In genomic region chr10:69179089-69179742, GRCh38 we compare ENCODE assay signal across 8 cellular contexts. TPM values are rescaled to one million over a fixed set of nuclear protein-coding genes. Genes with fewer than 3 reads are reported as not detected.
A peak's percentile ranks its signal among the peaks of the same experiment; 100 is the strongest.
DNase-seq lines count a peak whose midpoint lies in the region; ATAC-seq, FAIRE-seq and TF ChIP-seq lines count a peak whose summit lies in the region.

No MANE protein-coding gene starts in this region.

- peak overlapping the region; percentile 99 for H2AFZ ChIP-seq in GM12878 (ENCODE audit: control insufficient read depth, low read depth, low read length)

- no peaks in the 10 kb centered on the region for H3K36me3 ChIP-seq in GM12878 (ENCODE audit: control insufficient read depth in 2 of 2, insufficient read depth in 2 of 2, low read length in 1 of 2)

- peak overlapping the region; percentile 86 for H3K4me3 ChIP-seq in GM12878

- FAIRE-seq in GM12878 (lab: Jason Lieb, UNC), result no peak

- 25% methylated on average over 21 of the region's 21 CpGs for WGBS in GM12878 (ENCODE audit: insufficient coverage, insufficient replicate concordance, low lambda C conversion rate, missing lambda C conversion rate)

- ATAC-seq in HG03066 (IDR thresholded peaks at IDR 0.05; ENCODE audit: low read depth, unreplicated experiment), result peak; percentile 26
- ATAC-seq in GM12878, result peak; percentile 36
- ATAC-seq in left colon, result peak; percentile 43
- ATAC-seq in stimulated activated memory B cell treated with anti-CD40 and anti-IgM and Interleukin-4, amounts not matched to agents 10 μg/mL and 1 μg/mL and 100 μg/mL, for 72 hours, result peak; percentile 50

- no peak for TF ChIP-seq CTCF in GM12878 (IDR thresholded peaks at IDR 0.05 in 2 of 3, conservative IDR thresholded peaks at IDR 0.05 in 1 of 3; ENCODE audit: control insufficient read depth in 2 of 3, extremely low read depth in 1 of 3, insufficient read depth in 1 of 3, low read depth in 3 of 3, low read length in 3 of 3)

- H3K79me2 ChIP-seq in GM12878 (ENCODE audit: control insufficient read depth, insufficient read depth, low read length), result peaks cover 35% of the 10 kb centered on the region

- intact Hi-C loops in GM12878 (cut with micrococcal nuclease; ENCODE audit: unreplicated experiment), result no loop called here
- intact Hi-C loops in left colon (cut with DNase I, micrococcal nuclease), result no loop called here

- H3K9me3 ChIP-seq in GM12878 (replicated peaks; ENCODE audit: control insufficient read depth, insufficient read depth, low read length), result no peaks in the 10 kb centered on the region

- SMC1A ChIA-PET in GM12878 (lab: Charles Lee; ENCODE audit: uncharacterized antibody, unreplicated experiment), result interaction anchor here (1.0 to 1.7 kb wide), 3 partner anchors 21 to 174 kb away, joined by 3 to 4 read pairs (median 3); no protein-coding TSS in a partner anchor

- peaks cover 38% of the 10 kb centered on the region for H3K4me1 Mint-ChIP-seq in stimulated activated memory B cell treated with anti-CD40 and anti-IgM and Interleukin-4, amounts not matched to agents 10 μg/mL and 1 μg/mL and 100 μg/mL, for 72 hours

- peak overlapping the region; percentile 95 for H3K4me3 Mint-ChIP-seq in stimulated activated memory B cell treated with anti-CD40 and anti-IgM and Interleukin-4, amounts not matched to agents 10 μg/mL and 1 μg/mL and 100 μg/mL, for 72 hours

- H3K27ac ChIP-seq in GM12878 (ENCODE audit: control insufficient read depth, insufficient read depth), result peak overlapping the region; percentile 98

- DNase-seq in SIG-M5 treated with dmso at 0.1 percent for 504 hours (lab: John Stamatoyannopoulos, UW; ENCODE audit: unreplicated experiment) (peak; percentile 75), SIG-M5 (lab: John Stamatoyannopoulos, UW) (no peak), SW480 (ENCODE audit: low spot score) (peak; percentile 77), GM12878 (ENCODE audit: low read depth, low spot score) (no peak), left colon (peak; percentile 23 to 26), cerebellar nuclear complex (lab: John Stamatoyannopoulos, UW) (no peak)

- no peaks in the 10 kb centered on the region for H3K9me3 Mint-ChIP-seq in stimulated activated memory B cell treated with anti-CD40 and anti-IgM and Interleukin-4, amounts not matched to agents 10 μg/mL and 1 μg/mL and 100 μg/mL, for 72 hours

- no peaks in the 10 kb centered on the region for H4K20me1 ChIP-seq in GM12878 (ENCODE audit: control insufficient read depth, insufficient read depth)

- peaks cover 4% of the 10 kb centered on the region; the same call in 1 of the 2 replicates for H3K4me1 ChIP-seq in GM12878 (ENCODE audit: control insufficient read depth, insufficient read depth, low read length)

- CTCF ChIA-PET in GM12878 (lab: Yijun Ruan, JAX), result no interaction called here

- in situ Hi-C loops in GM12878 (cut with MboI), result no loop called here

- TSS peak; percentile 98 for BruUV-seq in GM12878 (replicated peaks; lab: Mats Ljungman, UMichigan)

- POLR2A ChIA-PET in GM12878 (lab: Charles Lee), result no interaction called here

- no peaks in the 10 kb centered on the region for H3K27me3 Mint-ChIP-seq in stimulated activated memory B cell treated with anti-CD40 and anti-IgM and Interleukin-4, amounts not matched to agents 10 μg/mL and 1 μg/mL and 100 μg/mL, for 72 hours

- H3K27ac Mint-ChIP-seq in stimulated activated memory B cell treated with anti-CD40 and anti-IgM and Interleukin-4, amounts not matched to agents 10 μg/mL and 1 μg/mL and 100 μg/mL, for 72 hours, result peak overlapping the region; percentile 100

- peak overlapping the region; percentile 82 for H3K4me2 ChIP-seq in GM12878 (ENCODE audit: control insufficient read depth, insufficient read depth)

- H3K36me3 Mint-ChIP-seq in stimulated activated memory B cell treated with anti-CD40 and anti-IgM and Interleukin-4, amounts not matched to agents 10 μg/mL and 1 μg/mL and 100 μg/mL, for 72 hours, result peaks cover 7% of the 10 kb centered on the region

- H3K27me3 ChIP-seq in GM12878 (replicated peaks in 1 of 2; ENCODE audit: control insufficient read depth in 2 of 2, insufficient read depth in 2 of 2, low read length in 1 of 2), result no peaks in the 10 kb centered on the region

- no peak for TF ChIP-seq EP300 in GM12878 (IDR thresholded peaks at IDR 0.05; ENCODE audit: borderline replicate concordance in 1 of 2, control insufficient read depth in 1 of 2, low read depth in 2 of 2, low read length in 2 of 2)

- RAD21 ChIA-PET in GM12878 (lab: Charles Lee; ENCODE audit: unreplicated experiment), result no interaction called here

- peak overlapping the region; percentile 97 for H3K9ac ChIP-seq in GM12878 (ENCODE audit: control insufficient read depth, insufficient read depth, low read length)

- TF ChIP-seq POLR2A in GM12878 (IDR thresholded peaks at IDR 0.05; ENCODE audit: low read depth, low read length), result no peak

- TF ChIP-seq RAD21 in GM12878 (IDR thresholded peaks at IDR 0.05; ENCODE audit: insufficient read depth, low read depth, low read length), result no peak

TF ChIP-seq in GM12878, 131 proteins besides CTCF, POLR2A, EP300 and RAD21 (continues in another document):
- no peak for TF ChIP-seq CBFB (IDR thresholded peaks at IDR 0.05; ENCODE audit: low read depth)
- TF ChIP-seq IKZF1 (conservative IDR thresholded peaks at IDR 0.05), result no peak
- peak; percentile 81 for TF ChIP-seq CREB1 (IDR thresholded peaks at IDR 0.05; ENCODE audit: low read depth)
- TF ChIP-seq TCF7 (IDR thresholded peaks at IDR 0.05; ENCODE audit: borderline replicate concordance), result 0 out of 2 replicates have a peak, but pooled peaks have one; percentile 16
- TF ChIP-seq SUPT20H (IDR thresholded peaks at IDR 0.05; ENCODE audit: borderline replicate concordance, control insufficient read depth, low read depth, low read length), result no peak
- TF ChIP-seq BHLHE40 (IDR thresholded peaks at IDR 0.05; ENCODE audit: borderline replicate concordance in 1 of 2, low read depth in 2 of 2, low read length in 1 of 2), result no peak
- TF ChIP-seq TAF1 (IDR thresholded peaks at IDR 0.05; ENCODE audit: borderline replicate concordance, low read depth, low read length), result no peak
- peak; percentile 48; the same call in 1 of the 2 replicates for TF ChIP-seq CREM (IDR thresholded peaks at IDR 0.05; ENCODE audit: low read depth)

RNA-seq across cellular contexts. Expression of gene SUPV3L1, which starts 0.8 kb away (rescaled TPM):
- 45.7 and 45.8 TPM in 2 replicates for total RNA-seq in GM12878 (2013; cell fraction: nucleolus; rRNA removed)
- total RNA-seq in GM12878 (2014; rRNA removed), result 23.7 and 28.9 TPM in 2 replicates
- total RNA-seq in GM12878 (2014; rRNA removed; fragmentation: Illumina TruSeq; extraction: Trizol), result 35.4 and 37.0 TPM in 2 replicates
- 35.7 and 48.9 TPM in 2 replicates for total RNA-seq in GM12878 (2021)
- polyA plus RNA-seq in GM12878 (2011; ENCODE audit: low read depth), result 26.3 TPM
- 56.2 and 57.5 TPM in 2 replicates for polyA plus RNA-seq in GM12878 (2011; rRNA removed)
- polyA plus RNA-seq in GM12878 (2011; cell fraction: cytosol; rRNA removed), result 33.0 and 50.0 TPM in 2 replicates
- 51.6 and 53.3 TPM in 2 replicates for polyA plus RNA-seq in GM12878 (2011; cell fraction: nucleus; rRNA removed)
- polyA plus RNA-seq in GM12878 (2012), result 20.9 and 27.9 TPM in 2 replicates
- 54.0 and 66.1 TPM in 2 replicates for polyA plus RNA-seq in GM12878 (2014; fragmentation: Illumina TruSeq; extraction: Trizol)
- polyA plus RNA-seq in GM12878 (2014; fragmentation: Nextera tagmentation; extraction: Ambion mirVana), result 10 to 100 TPM; 18.4 to 32.3 TPM
- 38.3 and 39.6 TPM in 2 replicates for polyA plus RNA-seq in GM12878 (2014; rRNA removed)
- polyA plus RNA-seq in GM12878 (2016; fragmentation: Nextera tagmentation; extraction: Ambion mirVana), result 10 to 100 TPM; 52.1 to 57.8 TPM
- polyA minus RNA-seq in GM12878 (2011; rRNA and poly(A)+ RNA removed), result 50.1 and 97.7 TPM in 2 replicates
- polyA minus RNA-seq in GM12878 (2011; cell fraction: cytosol; rRNA and poly(A)+ RNA removed), result 32.9 and 35.0 TPM in 2 replicates
- polyA minus RNA-seq in GM12878 (2011; cell fraction: nucleus; rRNA and poly(A)+ RNA removed), result 15.4 and 21.2 TPM in 2 replicates
- total RNA-seq in left colon, result 10 to 100 TPM; 24.3 to 30.1 TPM

RNA-seq across cellular contexts. Expression of gene HKDC1, which starts 40.9 kb away (rescaled TPM):
- 0.42 TPM in 1 of 2 replicates, not detected in the other for total RNA-seq in GM12878 (2013; cell fraction: nucleolus; rRNA removed)
- 0.34 TPM in 1 of 2 replicates, not detected in the other for total RNA-seq in GM12878 (2014; rRNA removed)
- total RNA-seq in GM12878 (2014; rRNA removed; fragmentation: Illumina TruSeq; extraction: Trizol), result 0.13 and 0.28 TPM in 2 replicates
- total RNA-seq in GM12878 (2021), result 0.13 and 0.37 TPM in 2 replicates
- polyA plus RNA-seq in GM12878 (2011; ENCODE audit: low read depth), result not detected
- polyA plus RNA-seq in GM12878 (2011; rRNA removed), result 0.04 TPM in 1 of 2 replicates, not detected in the other
- 0.10 and 0.13 TPM in 2 replicates for polyA plus RNA-seq in GM12878 (2011; cell fraction: cytosol; rRNA removed)
- 0.06 and 0.15 TPM in 2 replicates for polyA plus RNA-seq in GM12878 (2011; cell fraction: nucleus; rRNA removed)
- 0.08 TPM in 1 of 2 replicates, not detected in the other for polyA plus RNA-seq in GM12878 (2012)
- polyA plus RNA-seq in GM12878 (2014; fragmentation: Illumina TruSeq; extraction: Trizol), result 0.04 TPM in 1 of 2 replicates, not detected in the other
- not detected for polyA plus RNA-seq in GM12878 (2014; fragmentation: Nextera tagmentation; extraction: Ambion mirVana)
- polyA plus RNA-seq in GM12878 (2014; rRNA removed), result 0.11 TPM in 1 of 2 replicates, not detected in the other
- not detected for polyA plus RNA-seq in GM12878 (2016; fragmentation: Nextera tagmentation; extraction: Ambion mirVana)
- polyA minus RNA-seq in GM12878 (2011; rRNA and poly(A)+ RNA removed), result not detected in 2 replicates
- polyA minus RNA-seq in GM12878 (2011; cell fraction: cytosol; rRNA and poly(A)+ RNA removed), result not detected in 2 replicates
- not detected in 2 replicates for polyA minus RNA-seq in GM12878 (2011; cell fraction: nucleus; rRNA and poly(A)+ RNA removed)
- total RNA-seq in left colon, result 10 to 100 TPM; 24.9 to 37.8 TPM

RNA-seq across cellular contexts. Expression of gene VPS26A, which starts 55.2 kb away (rescaled TPM):
- total RNA-seq in GM12878 (2013; cell fraction: nucleolus; rRNA removed), result 6.5 and 10.8 TPM in 2 replicates
- total RNA-seq in GM12878 (2014; rRNA removed), result 17.2 and 19.2 TPM in 2 replicates
- total RNA-seq in GM12878 (2014; rRNA removed; fragmentation: Illumina TruSeq; extraction: Trizol), result 16.8 and 17.0 TPM in 2 replicates
- 26.4 and 29.0 TPM in 2 replicates for total RNA-seq in GM12878 (2021)
- polyA plus RNA-seq in GM12878 (2011; ENCODE audit: low read depth), result 10.1 TPM
- 24.7 and 44.2 TPM in 2 replicates for polyA plus RNA-seq in GM12878 (2011; rRNA removed)
- polyA plus RNA-seq in GM12878 (2011; cell fraction: cytosol; rRNA removed), result 4.7 and 5.8 TPM in 2 replicates
- polyA plus RNA-seq in GM12878 (2011; cell fraction: nucleus; rRNA removed), result 4.8 and 5.5 TPM in 2 replicates
- polyA plus RNA-seq in GM12878 (2012), result 19.2 and 25.9 TPM in 2 replicates
- 31.0 and 44.8 TPM in 2 replicates for polyA plus RNA-seq in GM12878 (2014; fragmentation: Illumina TruSeq; extraction: Trizol)
- 10 to 100 TPM; 21.3 to 30.9 TPM for polyA plus RNA-seq in GM12878 (2014; fragmentation: Nextera tagmentation; extraction: Ambion mirVana)
- 22.4 and 23.3 TPM in 2 replicates for polyA plus RNA-seq in GM12878 (2014; rRNA removed)
- 10 to 100 TPM; 70.9 to 72.3 TPM for polyA plus RNA-seq in GM12878 (2016; fragmentation: Nextera tagmentation; extraction: Ambion mirVana)
- 3.6 and 4.8 TPM in 2 replicates for polyA minus RNA-seq in GM12878 (2011; rRNA and poly(A)+ RNA removed)
- 4.9 and 9.0 TPM in 2 replicates for polyA minus RNA-seq in GM12878 (2011; cell fraction: cytosol; rRNA and poly(A)+ RNA removed)
- polyA minus RNA-seq in GM12878 (2011; cell fraction: nucleus; rRNA and poly(A)+ RNA removed), result 1.6 TPM in 2 replicates
- 10 to 100 TPM; 58.3 to 67.6 TPM for total RNA-seq in left colon

Comparison
In these comparisons a context has a peak if more than half of its experiments do, and no peak if none do; other contexts are left out.
1. DNase-seq: peak in SIG-M5 treated with dmso at 0.1 percent for 504 hours (single experiment), SW480 (single experiment) and left colon (2 of 2); none in SIG-M5 (single experiment), GM12878 (single experiment) and cerebellar nuclear complex (0 of 2).
2. RNA of gene HKDC1, which starts 40.9 kb away (total RNA-seq): 24.9 to 37.8 TPM in left colon; 0.13 to 0.42 TPM in GM12878; every median in the first group is over 10 times any median in the second.
3. Peak in every context shown above with its lines, with median percentiles within 50 percentile points of each other: ATAC-seq.